In genomic region chr1:16275591-16275990, GRCh38 we compare ENCODE assay signal across 27 cellular contexts.
"Had no signal": no experiment of that assay in that cellular context is flagged by ENCODE, and none has a peak within 500 bp of the region (broad histone marks: within the 10 kb centered on the region; RNA-seq: fewer than 3 reads in every experiment).

No MANE protein-coding gene starts in this region.

- H3K4me3 ChIP-seq: breast epithelium, K562, Peyer's patch, SJCRH30 had no signal

- H3K4me1 Mint-ChIP-seq: activated CD4-positive, alpha-beta memory T cell treated with anti-CD3 and anti-CD28 coated beads, Interleukin-2, amount 10 ng/mL, durations not matched to agents 7 days and 5 days had no signal

- H3K27ac Mint-ChIP-seq: activated CD4-positive, alpha-beta memory T cell treated with anti-CD3 and anti-CD28 coated beads, Interleukin-2, amount 10 ng/mL, durations not matched to agents 7 days and 5 days; activated CD4-positive, alpha-beta T cell treated with anti-CD3 and anti-CD28 coated beads for 36 hours; activated naive CD4-positive, alpha-beta T cell treated with anti-CD3 and anti-CD28 coated beads for 36 hours; activated naive CD8-positive, alpha-beta T cell; activated T-helper 17 cell treated with anti-CD3 and anti-CD28 coated beads, Interleukin-2, amount 50 U/mL, for 72 hours had no signal

- FAIRE-seq: K562 had no signal

- H3K27ac ChIP-seq: breast epithelium, Peyer's patch, RWPE1, SJCRH30, WERI-Rb-1 had no signal

- H3K4me1 ChIP-seq: breast epithelium, Peyer's patch had no signal

- DNase-seq: activated CD4-positive, alpha-beta memory T cell treated with anti-CD3 and anti-CD28 coated beads, Interleukin-2, amount 10 ng/mL, durations not matched to agents 7 days and 5 days; activated CD4-positive, alpha-beta T cell treated with anti-CD3 and anti-CD28 coated beads for 36 hours; activated CD4-positive, alpha-beta T cell treated with anti-CD3 and anti-CD28 coated beads, Interleukin-2, amount 50 U/mL, for 1 hour; activated gamma-delta T cell; activated naive CD4-positive, alpha-beta T cell treated with anti-CD3 and anti-CD28 coated beads for 36 hours; activated T-cell treated with anti-CD3 and anti-CD28 coated beads for 4 hours; activated T-cell treated with anti-CD3 and anti-CD28 coated beads, Interleukin-2, amount 50 U/mL, for 48 hours; caudate nucleus; Karpas-422; NCI-H1092; NCI-H1417 treated with DMSO at 0.1 percent for 48 hours; NCI-H1694 treated with DMSO at 0.1 percent for 48 hours; NCI-H2029 treated with DMSO at 0.1 percent for 48 hours; NCI-H345; NCI-H510A; NCI-H526 treated with DMSO at 0.1 percent for 48 hours; Peyer's patch; Right ventricle myocardium superior; SJCRH30; SK-N-SH; T-helper 1 cell; WERI-Rb-1 had no signal

- H3K36me3 ChIP-seq: breast epithelium, Peyer's patch, SJCRH30, WERI-Rb-1 had no signal

- H3K9ac ChIP-seq: SK-N-SH had no signal

- H3K27me3 Mint-ChIP-seq: activated CD4-positive, alpha-beta memory T cell treated with anti-CD3 and anti-CD28 coated beads, Interleukin-2, amount 10 ng/mL, durations not matched to agents 7 days and 5 days; activated CD4-positive, alpha-beta T cell treated with anti-CD3 and anti-CD28 coated beads for 36 hours; activated naive CD8-positive, alpha-beta T cell; activated T-helper 17 cell treated with anti-CD3 and anti-CD28 coated beads, Interleukin-2, amount 50 U/mL, for 72 hours had no signal

- H3K9me3 ChIP-seq: breast epithelium, Peyer's patch, SJCRH30, SK-N-SH had no signal

- H3K4me3 Mint-ChIP-seq: activated CD4-positive, alpha-beta memory T cell treated with anti-CD3 and anti-CD28 coated beads, Interleukin-2, amount 10 ng/mL, durations not matched to agents 7 days and 5 days; activated CD4-positive, alpha-beta T cell treated with anti-CD3 and anti-CD28 coated beads for 36 hours; activated naive CD4-positive, alpha-beta T cell treated with anti-CD3 and anti-CD28 coated beads for 36 hours; activated naive CD8-positive, alpha-beta T cell; activated T-helper 17 cell treated with anti-CD3 and anti-CD28 coated beads, Interleukin-2, amount 50 U/mL, for 72 hours had no signal

- H3K4me2 ChIP-seq: SK-N-SH had no signal

- H3K27me3 ChIP-seq: breast epithelium, Peyer's patch, SJCRH30 had no signal

- H3K9me3 Mint-ChIP-seq: activated CD4-positive, alpha-beta memory T cell treated with anti-CD3 and anti-CD28 coated beads, Interleukin-2, amount 10 ng/mL, durations not matched to agents 7 days and 5 days; activated naive CD4-positive, alpha-beta T cell treated with anti-CD3 and anti-CD28 coated beads for 36 hours; activated T-helper 17 cell treated with anti-CD3 and anti-CD28 coated beads, Interleukin-2, amount 50 U/mL, for 72 hours had no signal
